In the genomic region with DNA sequence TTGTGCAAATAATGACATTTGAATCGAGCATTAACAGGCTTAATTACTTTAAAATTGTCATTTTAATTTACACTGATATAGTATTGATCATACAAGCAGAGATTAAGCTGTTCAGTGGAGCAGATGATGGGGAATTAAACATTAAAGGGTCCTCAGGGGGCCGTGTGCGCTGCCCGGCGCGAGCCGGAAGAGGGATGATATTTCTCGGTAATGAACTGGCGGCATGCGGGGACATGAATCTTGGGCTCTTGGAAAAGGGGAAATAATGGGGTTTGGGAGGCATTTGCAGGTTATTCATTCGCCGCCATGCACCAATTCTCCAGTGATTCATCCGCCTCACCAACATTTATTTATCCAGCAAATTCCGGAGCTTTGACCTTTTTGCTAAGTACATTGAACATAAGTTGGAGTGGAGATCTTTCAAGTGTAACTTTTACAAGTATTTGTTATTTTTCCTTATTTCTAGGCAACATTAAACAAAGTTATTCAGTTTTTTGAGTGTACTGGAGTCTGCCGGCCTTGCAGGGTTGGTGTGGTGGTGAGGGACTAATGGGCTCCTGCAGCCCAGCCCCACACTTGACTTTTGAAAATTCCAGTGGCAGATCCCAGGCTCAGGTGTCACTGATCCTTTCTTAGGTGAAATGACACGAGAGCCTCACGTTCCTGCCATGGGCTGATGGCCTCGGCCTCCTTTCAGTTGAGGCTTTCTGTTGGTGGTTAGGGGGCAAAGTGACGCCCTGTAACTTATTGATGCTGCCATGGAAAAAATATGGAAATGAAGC, we compare ENCODE assay signal across 13 cellular contexts.
DNase-seq lines count a peak whose midpoint lies in the region; ATAC-seq, FAIRE-seq and TF ChIP-seq lines count a peak whose summit lies in the region.
"Had no signal": no experiment of that assay in that cellular context is flagged by ENCODE, and none has a peak within 500 bp of the region (broad histone marks: within the 10 kb centered on the region; RNA-seq: fewer than 3 reads in every experiment).

No MANE protein-coding gene starts in this region.

- FAIRE-seq in D721Med (lab: Jason Lieb, UNC): no peak
- FAIRE-seq: islet of Langerhans had no signal

- no peak overlapping the region for H2AFZ ChIP-seq in PC-3 (ENCODE audit: low read length)

- BruUV-seq in PC-3 (replicated peaks; lab: Mats Ljungman, UMichigan): no TSS peak

- peak; percentile 16 for ATAC-seq in PC-3
- no peak for ATAC-seq in HG02763 (IDR thresholded peaks at IDR 0.05; ENCODE audit: unreplicated experiment)
- no peak for ATAC-seq in HG02759 (IDR thresholded peaks at IDR 0.05; ENCODE audit: unreplicated experiment)

- H3K9ac ChIP-seq in PC-3 (ENCODE audit: low read length): peak overlapping the region; percentile 99

- H3K4me1 ChIP-seq in PC-3 (ENCODE audit: insufficient read depth, low read length): peaks cover 40% of the 10 kb centered on the region

- CTCF ChIA-PET in PC-3 (lab: Charles Lee): no interaction called here

- no peaks in the 10 kb centered on the region for H3K9me2 ChIP-seq in PC-3 (replicated peaks; ENCODE audit: low read length)

- H3K4me3 ChIP-seq in PC-3 (ENCODE audit: low read length): peak overlapping the region; percentile 75
- H3K4me3 ChIP-seq: cardiac muscle cell had no signal

- peak overlapping the region; percentile 100 for H3K27ac ChIP-seq in PC-3 (ENCODE audit: low read length)
- H3K27ac ChIP-seq: cardiac muscle cell had no signal

- H3K9me3 ChIP-seq in PC-3 (ENCODE audit: low read length): no peaks in the 10 kb centered on the region

- peak; percentile 39 for DNase-seq in Daoy (ENCODE audit: low read depth)
- DNase-seq in PC-3: peak; percentile 57
- peak; percentile 42 for DNase-seq in fibroblast of gingiva (ENCODE audit: low read depth)
- DNase-seq in posterior vena cava (ENCODE audit: low spot score): peak; percentile 68
- DNase-seq in D721Med (ENCODE audit: insufficient read length, low spot score): no peak
- no peak for DNase-seq in 8988T
- DNase-seq: activated CD4-positive, alpha-beta T cell treated with anti-CD3 and anti-CD28 coated beads, Interleukin-2, amount 50 U/mL, for 4 hours; naive B cell; substantia nigra had no signal

- H3K36me3 ChIP-seq in PC-3 (ENCODE audit: low read depth, low read length): 0 out of 2 replicates have a peak, but pooled peaks cover 4% of the 10 kb centered on the region
- H3K36me3 ChIP-seq: cardiac muscle cell had no signal

- intact Hi-C loops in PC-3 (cut with micrococcal nuclease): no loop called here
- intact Hi-C loops in posterior vena cava (cut with DNase I): no loop called here

- TF ChIP-seq CTCF in PC-3 (conservative IDR thresholded peaks at IDR 0.05; ENCODE audit: low read depth, low read length): no peak
- TF ChIP-seq CTCF in D721Med (IDR thresholded peaks at IDR 0.05; ENCODE audit: insufficient read depth, missing control alignments): no peak

- H3K27me3 ChIP-seq in PC-3 (ENCODE audit: low read length): no peaks in the 10 kb centered on the region
- H3K27me3 ChIP-seq: cardiac muscle cell had no signal

- no peaks in the 10 kb centered on the region for H3F3A ChIP-seq in PC-3 (ENCODE audit: low read length, unreplicated experiment)

- POLR2A ChIA-PET in PC-3 (lab: Charles Lee; ENCODE audit: unreplicated experiment): interaction anchor here (0.6 to 1.0 kb wide), 2 partner anchors 18 to 593 kb away, joined by 5 to 8 read pairs; no protein-coding TSS in a partner anchor

- H3K79me2 ChIP-seq in PC-3 (ENCODE audit: low read length): peaks cover 64% of the 10 kb centered on the region

- H4K20me1 ChIP-seq in PC-3 (ENCODE audit: low read length): no peaks in the 10 kb centered on the region; the same call in 1 of the 2 replicates

- peak overlapping the region; percentile 95 for H3K4me2 ChIP-seq in PC-3 (ENCODE audit: low read length)

Comparison
In these comparisons a context has a peak if more than half of its experiments do, and no peak if none do; other contexts are left out.
1. DNase-seq: peak in Daoy (single experiment), PC-3 (single experiment), fibroblast of gingiva (single experiment) and posterior vena cava (single experiment); none in D721Med (single experiment) and 8988T (single experiment).